18 cellular contexts compared by ENCODE assay signal in the genomic region with DNA sequence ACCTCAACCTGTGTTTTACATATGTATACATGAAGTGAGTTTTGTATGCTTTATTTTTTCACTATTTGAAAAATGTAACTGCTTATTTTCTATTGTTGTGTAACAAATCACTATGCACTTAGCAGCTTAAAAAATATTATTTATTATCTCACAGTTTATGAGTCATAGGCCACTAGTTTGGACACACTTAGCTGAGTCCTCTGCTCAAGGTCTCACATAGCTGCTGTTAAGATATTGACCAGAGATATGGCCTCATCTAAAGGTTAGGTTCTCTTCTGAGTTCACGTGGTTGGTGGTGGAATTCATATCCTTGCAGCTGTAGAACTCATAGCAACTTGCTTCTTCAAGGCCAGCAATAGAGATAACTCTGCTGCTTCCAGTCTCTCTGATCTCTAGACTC.
DNase-seq lines count a peak whose midpoint lies in the region; ATAC-seq and TF ChIP-seq lines count a peak whose summit lies in the region.
"Had no signal": no experiment of that assay in that cellular context is flagged by ENCODE, and none has a peak within 500 bp of the region (broad histone marks: within the 10 kb centered on the region; RNA-seq: fewer than 3 reads in every experiment).

No MANE protein-coding gene starts in this region.

- ATAC-seq in left ventricle myocardium superior (peak; percentile 37), HG02973 (IDR thresholded peaks at IDR 0.05; ENCODE audit: unreplicated experiment) (no peak), GM21367 (IDR thresholded peaks at IDR 0.05; ENCODE audit: unreplicated experiment) (no peak)
- ATAC-seq: Panc1 had no signal

- no peak for DNase-seq in left ventricle myocardium superior
- DNase-seq in right atrium auricular region (ENCODE audit: low spot score) = no peak
- DNase-seq in brain microvascular endothelial cell = peak; percentile 14
- peak; percentile 15 for DNase-seq in fibroblast of mammary gland (ENCODE audit: low read depth)
- DNase-seq in NCI-H187 (lab: John Stamatoyannopoulos, UW) = no peak
- DNase-seq: Calu3; CD4-positive, alpha-beta memory T cell; HFFc6; Karpas-422; NCI-H1092 treated with DMSO at 0.1 percent for 48 hours; NCI-H146; NCI-H2081 treated with DMSO at 0.1 percent for 48 hours; NCI-H446 treated with DMSO at 0.1 percent for 48 hours; NCI-H69 had no signal

- H3K4me3 ChIP-seq in right atrium auricular region = no peak overlapping the region
- H3K4me3 ChIP-seq in brain microvascular endothelial cell (ENCODE audit: low read depth, low read length) = no peak overlapping the region
- H3K4me3 ChIP-seq in fibroblast of mammary gland (ENCODE audit: control insufficient read depth, low read depth, low read length) = no peak overlapping the region
- H3K4me3 ChIP-seq: SJSA1 had no signal

- intact Hi-C loops in left ventricle myocardium superior (cut with micrococcal nuclease) = no loop called here

- in situ Hi-C loops in brain microvascular endothelial cell (cut with HindIII; ENCODE audit: low pct_ligation_motif_present, low sequenced_read_pairs) = no loop called here

- no peaks in the 10 kb centered on the region for H3K27me3 ChIP-seq in right atrium auricular region
- no peaks in the 10 kb centered on the region for H3K27me3 ChIP-seq in brain microvascular endothelial cell (replicated peaks)
- H3K27me3 ChIP-seq: SJSA1 had no signal

- no peaks in the 10 kb centered on the region for H3K9me3 ChIP-seq in right atrium auricular region
- H3K9me3 ChIP-seq: SJSA1 had no signal

- TF ChIP-seq CTCF in right atrium auricular region (IDR thresholded peaks at IDR 0.05) (no peak), brain microvascular endothelial cell (IDR thresholded peaks at IDR 0.05; ENCODE audit: low read depth, low read length, missing control alignments) (no peak), fibroblast of mammary gland (conservative IDR thresholded peaks at IDR 0.05; ENCODE audit: control insufficient read depth, insufficient read depth, low read depth, low read length) (no peak)

- H3K27ac ChIP-seq in right atrium auricular region (peak overlapping the region in 1 of 2 donors; percentile 14), brain microvascular endothelial cell (no peak overlapping the region)
- H3K27ac ChIP-seq: SJSA1 had no signal

- no peaks in the 10 kb centered on the region for H3K36me3 ChIP-seq in right atrium auricular region
- no peaks in the 10 kb centered on the region for H3K36me3 ChIP-seq in brain microvascular endothelial cell (replicated peaks)
- H3K36me3 ChIP-seq: SJSA1 had no signal

- peaks cover 0 to 2% of the 10 kb centered on the region in 2 donors for H3K4me1 ChIP-seq in right atrium auricular region

Comparison
In these comparisons a context has a peak if more than half of its experiments do, and no peak if none do; other contexts are left out.
1. DNase-seq: peak in brain microvascular endothelial cell (single experiment) and fibroblast of mammary gland (single experiment); none in left ventricle myocardium superior (single experiment), right atrium auricular region (single experiment) and NCI-H187 (0 of 2).